ENCODE assay signal across 8 cellular contexts in the genomic region with DNA sequence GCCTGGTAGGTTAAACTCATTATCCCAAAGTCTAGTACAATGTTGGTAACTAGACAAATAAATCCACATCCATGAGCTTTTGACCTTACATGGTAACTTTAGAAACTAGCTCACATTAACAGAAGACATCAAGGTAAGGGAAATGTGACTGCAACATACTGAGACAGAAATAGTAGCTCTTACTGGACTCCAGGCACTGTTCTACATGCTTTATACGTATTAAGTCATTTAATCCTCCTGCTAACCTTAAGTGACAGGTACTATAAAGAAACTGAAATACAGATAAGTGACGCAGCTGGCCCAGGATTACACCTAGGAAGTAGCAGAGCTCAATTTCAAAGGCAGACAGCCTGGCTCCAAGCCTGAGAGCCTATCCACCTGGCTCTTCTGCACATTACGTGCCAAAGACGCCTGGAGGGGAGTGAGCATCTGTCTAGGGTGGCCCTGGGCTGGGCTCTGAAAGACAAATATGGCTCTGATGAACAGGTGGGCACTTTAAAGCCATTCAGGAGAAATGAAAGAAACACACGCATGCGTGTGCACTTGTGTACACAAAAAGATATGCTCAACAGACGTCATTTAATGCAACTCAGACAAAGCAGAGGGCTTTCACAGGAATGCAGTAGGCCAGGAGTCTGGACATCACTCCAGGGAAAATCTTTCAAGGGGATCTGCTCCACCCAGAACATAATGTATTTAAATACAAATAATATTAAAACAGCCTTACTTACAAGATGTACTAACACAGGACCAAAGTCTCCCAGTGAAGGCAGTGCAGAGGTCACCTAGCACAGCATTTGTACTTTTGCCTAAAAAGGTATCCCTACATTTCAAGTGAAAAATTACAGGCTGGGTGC. TPM values are rescaled to one million over a fixed set of nuclear protein-coding genes. Genes with fewer than 3 reads are reported as not detected.
A peak's percentile ranks its signal among the peaks of the same experiment; 100 is the strongest.
DNase-seq lines count a peak whose midpoint lies in the region; ATAC-seq lines count a peak whose summit lies in the region.

No MANE protein-coding gene starts in this region.

- 40% methylated on average over 7 of the region's 7 CpGs for WGBS in esophagus, 2 donors
- no CpG with 5 or more reads among the region's 7 CpGs for WGBS in neuronal stem cell (ENCODE audit: extremely low coverage in 2 of 2, insufficient read length in 2 of 2, insufficient replicate concordance in 1 of 2), 2 donors

- peak; percentile 32 for DNase-seq in activated CD4-positive, alpha-beta T cell treated with anti-CD3 and anti-CD28 coated beads for 48 hours
- DNase-seq in activated CD4-positive, alpha-beta T cell treated with anti-CD3 and anti-CD28 coated beads for 4 hours: no peak
- DNase-seq in NCI-H748 (lab: John Stamatoyannopoulos, UW; ENCODE audit: unreplicated experiment) (peak; percentile 96), neuronal stem cell (ENCODE audit: low spot score) (no peak), T-helper 9 cell (no peak), GM19240 (ENCODE audit: insufficient read length, low spot score) (no peak)
- no peak for DNase-seq in stimulated activated naive B cell treated with anti-CD40 and anti-IgM and Interleukin-4, amounts not matched to agents 10 μg/mL and 1 μg/mL and 100 μg/mL, for 72 hours

- H2BK15ac ChIP-seq in neuronal stem cell (ENCODE audit: low read length): no peak overlapping the region

- peak overlapping the region; percentile 11 to 57 for H3K27ac ChIP-seq in esophagus (ENCODE audit: low read depth in 2 of 2, low read length in 1 of 2)
- no peak overlapping the region for H3K27ac ChIP-seq in neuronal stem cell (replicated peaks; ENCODE audit: low read length)

- H2BK120ac ChIP-seq in neuronal stem cell (ENCODE audit: low read depth, low read length): no peak overlapping the region

- ATAC-seq in stimulated activated naive B cell treated with anti-CD40 and anti-IgM and Interleukin-4, amounts not matched to agents 10 μg/mL and 1 μg/mL and 100 μg/mL, for 72 hours (replicated peaks): no peak

- no peak overlapping the region for H3K4me3 Mint-ChIP-seq in stimulated activated naive B cell treated with anti-CD40 and anti-IgM and Interleukin-4, amounts not matched to agents 10 μg/mL and 1 μg/mL and 100 μg/mL, for 72 hours

- H3K4me1 ChIP-seq in esophagus (ENCODE audit: control insufficient read depth in 2 of 2, insufficient read depth in 2 of 2, low read length in 1 of 2) (peaks cover 3 to 4% of the 10 kb centered on the region in 2 donors), neuronal stem cell (ENCODE audit: control insufficient read depth in 2 of 2, insufficient read depth in 1 of 2, low read depth in 1 of 2, low read length in 2 of 2) (peaks cover 11 to 12% of the 10 kb centered on the region in 2 donors)

- H3K9me3 ChIP-seq in esophagus (ENCODE audit: control insufficient read depth in 2 of 2, insufficient read depth in 1 of 2, low read depth in 1 of 2, low read length in 1 of 2) (no peaks in the 10 kb centered on the region), neuronal stem cell (replicated peaks in 1 of 2; ENCODE audit: control insufficient read depth in 2 of 2, insufficient read depth in 1 of 2, low read depth in 1 of 2, low read length in 2 of 2) (no peaks in the 10 kb centered on the region)

- peaks cover 32% of the 10 kb centered on the region in 2 donors for H3K36me3 Mint-ChIP-seq in stimulated activated naive B cell treated with anti-CD40 and anti-IgM and Interleukin-4, amounts not matched to agents 10 μg/mL and 1 μg/mL and 100 μg/mL, for 72 hours

- H3K36me3 ChIP-seq in esophagus (ENCODE audit: control insufficient read depth in 2 of 2, insufficient read depth in 2 of 2, low read length in 1 of 2) (peaks cover 0 to 3% of the 10 kb centered on the region in 2 donors), neuronal stem cell (replicated peaks in 1 of 2; ENCODE audit: control insufficient read depth in 2 of 2, insufficient read depth in 2 of 2, low read length in 2 of 2) (peaks cover 0 to 58% of the 10 kb centered on the region in 2 donors)

- H3K27me3 Mint-ChIP-seq in stimulated activated naive B cell treated with anti-CD40 and anti-IgM and Interleukin-4, amounts not matched to agents 10 μg/mL and 1 μg/mL and 100 μg/mL, for 72 hours: no peaks in the 10 kb centered on the region

- H3K4me2 ChIP-seq in neuronal stem cell (ENCODE audit: insufficient read depth, low read length, poor library complexity, severe bottlenecking): no peak overlapping the region

- H3K4me1 Mint-ChIP-seq in stimulated activated naive B cell treated with anti-CD40 and anti-IgM and Interleukin-4, amounts not matched to agents 10 μg/mL and 1 μg/mL and 100 μg/mL, for 72 hours: peaks cover 35 to 67% of the 10 kb centered on the region in 2 donors

- no peak overlapping the region for H2BK12ac ChIP-seq in neuronal stem cell (ENCODE audit: low read length)

- H3K4me3 ChIP-seq in esophagus (ENCODE audit: low read depth in 1 of 2, low read length in 2 of 2) (peak overlapping the region in 1 of 2 donors; percentile 5), neuronal stem cell (ENCODE audit: low read length in 2 of 2) (no peak overlapping the region)

- peak overlapping the region; percentile 42 for H3K27ac Mint-ChIP-seq in stimulated activated naive B cell treated with anti-CD40 and anti-IgM and Interleukin-4, amounts not matched to agents 10 μg/mL and 1 μg/mL and 100 μg/mL, for 72 hours

- no peaks in the 10 kb centered on the region for H3K9me3 Mint-ChIP-seq in stimulated activated naive B cell treated with anti-CD40 and anti-IgM and Interleukin-4, amounts not matched to agents 10 μg/mL and 1 μg/mL and 100 μg/mL, for 72 hours

- no peak overlapping the region for H4K8ac ChIP-seq in neuronal stem cell (ENCODE audit: low read depth, low read length)

- H3K9ac ChIP-seq in neuronal stem cell (ENCODE audit: low read depth, low read length, poor library complexity): no peak overlapping the region

- peaks cover 9% of the 10 kb centered on the region for H3K79me1 ChIP-seq in neuronal stem cell (ENCODE audit: low read depth, low read length)

- H2AK5ac ChIP-seq in neuronal stem cell (ENCODE audit: low read depth, low read length): no peak overlapping the region

- H2BK5ac ChIP-seq in neuronal stem cell (ENCODE audit: low read length): no peak overlapping the region

- H2AFZ ChIP-seq in neuronal stem cell (ENCODE audit: low read length): no peak overlapping the region

- H3K23ac ChIP-seq in neuronal stem cell (ENCODE audit: low read depth, low read length, poor library complexity): no peak overlapping the region

- no peak overlapping the region for H3K18ac ChIP-seq in neuronal stem cell (ENCODE audit: low read length)

- H4K91ac ChIP-seq in neuronal stem cell (ENCODE audit: low read depth, low read length, poor library complexity): no peak overlapping the region

- no peaks in the 10 kb centered on the region for H3K27me3 ChIP-seq in esophagus (ENCODE audit: control insufficient read depth in 1 of 2, insufficient read depth in 2 of 2, low read length in 2 of 2)
- H3K27me3 ChIP-seq in neuronal stem cell (ENCODE audit: control insufficient read depth in 3 of 3, insufficient read depth in 3 of 3, low read depth in 1 of 3, low read length in 3 of 3): no peaks in the 10 kb centered on the region

- no peak overlapping the region for H3K4ac ChIP-seq in neuronal stem cell (ENCODE audit: low read length)

- H3K14ac ChIP-seq in neuronal stem cell (ENCODE audit: low read length): no peak overlapping the region

RNA-seq across cellular contexts. Expression of a gene that starts 4.4 kb away (rescaled TPM):
- polyA plus RNA-seq in esophagus: 10 to 100 TPM; 11.0 to 14.0 TPM
- 36.2 TPM for polyA plus RNA-seq in neuronal stem cell (2013, experiment 1 of 2)
- 34.1 TPM for polyA plus RNA-seq in neuronal stem cell (2013, experiment 2 of 2)

RNA-seq across cellular contexts. Expression of a gene that starts 50.0 kb away (rescaled TPM):
- 10 to 100 TPM; 21.8 to 24.5 TPM for polyA plus RNA-seq in esophagus
- 11.9 TPM for polyA plus RNA-seq in neuronal stem cell (2013, experiment 1 of 2)
- polyA plus RNA-seq in neuronal stem cell (2013, experiment 2 of 2): 12.0 TPM

RNA-seq across cellular contexts. Expression of a gene that starts 58.7 kb away (rescaled TPM):
- 10 to 100 TPM; 28.8 to 70.5 TPM for polyA plus RNA-seq in esophagus
- polyA plus RNA-seq in neuronal stem cell (2013, experiment 1 of 2): 202 TPM
- 204 TPM for polyA plus RNA-seq in neuronal stem cell (2013, experiment 2 of 2)

Comparison
In these comparisons a context has a peak if more than half of its experiments do, and no peak if none do; other contexts are left out.
1. DNase-seq: peak in activated CD4-positive, alpha-beta T cell treated with anti-CD3 and anti-CD28 coated beads for 48 hours (single experiment) and NCI-H748 (single experiment); none in activated CD4-positive, alpha-beta T cell treated with anti-CD3 and anti-CD28 coated beads for 4 hours (0 of 2), stimulated activated naive B cell treated with anti-CD40 and anti-IgM and Interleukin-4, amounts not matched to agents 10 μg/mL and 1 μg/mL and 100 μg/mL, for 72 hours (single experiment), neuronal stem cell (single experiment), T-helper 9 cell (single experiment) and GM19240 (single experiment).